ENCODE assay signal across 22 cellular contexts in genomic region chr3:169334994-169335393, GRCh38.
"Had no signal": no experiment of that assay in that cellular context is flagged by ENCODE, and none has a peak within 500 bp of the region (broad histone marks: within the 10 kb centered on the region; RNA-seq: fewer than 3 reads in every experiment).

No MANE protein-coding gene starts in this region.

- H3K4me1 ChIP-seq: breast epithelium, left ventricle myocardium inferior, thyroid gland had no signal

- H3K4me3 ChIP-seq: breast epithelium, esophagus muscularis mucosa, left ventricle myocardium inferior, ovary, sigmoid colon, thyroid gland had no signal

- FAIRE-seq: keratinocyte had no signal

- DNase-seq: activated B cell treated with CpG ODN at 0.5 μM for 24 hours; activated CD4-positive, alpha-beta memory T cell treated with anti-CD3 and anti-CD28 coated beads, Interleukin-2, amount 10 ng/mL, durations not matched to agents 7 days and 5 days; activated CD4-positive, alpha-beta T cell treated with anti-CD3 and anti-CD28 coated beads for 48 hours; activated CD8-positive, alpha-beta memory T cell treated with anti-CD3 and anti-CD28 coated beads, Interleukin-2, amount 10 ng/mL, durations not matched to agents 7 days and 5 days; activated naive CD4-positive, alpha-beta T cell treated with anti-CD3 and anti-CD28 coated beads for 36 hours; activated T-cell treated with anti-CD3 and anti-CD28 coated beads, Interleukin-2, amount 50 U/mL, for 24 hours; anterior cingulate cortex; cerebellar nuclear complex; cortex of kidney; effector CD4-positive, alpha-beta T cell; foreskin fibroblast; hippocampal formation; left ventricle myocardium inferior; naive B cell; ovary; sigmoid colon; stimulated activated CD4-positive, alpha-beta T cell treated with anti-CD3 and anti-CD28 coated beads, Interleukin-4, amount 100 ng/mL, for 24 hours; thyroid gland had no signal

- H3K27me3 ChIP-seq: breast epithelium, esophagus muscularis mucosa, ovary, sigmoid colon, thyroid gland had no signal

- H3K27ac ChIP-seq: breast epithelium, esophagus muscularis mucosa, left ventricle myocardium inferior, ovary, sigmoid colon, thyroid gland had no signal

- ATAC-seq: activated CD8-positive, alpha-beta memory T cell treated with anti-CD3 and anti-CD28 coated beads, Interleukin-2, amount 10 ng/mL, durations not matched to agents 7 days and 5 days; stimulated activated effector memory CD8-positive, alpha-beta T cell treated with anti-CD3 and anti-CD28 coated beads, Interleukin-12 subunit alpha, Interleukin-12 subunit beta, amount 100 ng/mL, for 72 hours had no signal

- H3K4me3 Mint-ChIP-seq: activated B cell treated with CpG ODN at 0.5 μM for 24 hours; activated CD4-positive, alpha-beta memory T cell treated with anti-CD3 and anti-CD28 coated beads, Interleukin-2, amount 10 ng/mL, durations not matched to agents 7 days and 5 days; activated CD8-positive, alpha-beta memory T cell treated with anti-CD3 and anti-CD28 coated beads, Interleukin-2, amount 10 ng/mL, durations not matched to agents 7 days and 5 days; activated naive CD4-positive, alpha-beta T cell treated with anti-CD3 and anti-CD28 coated beads for 36 hours; activated T-cell treated with anti-CD3 and anti-CD28 coated beads, Interleukin-2, amount 50 U/mL, for 24 hours; naive B cell; stimulated activated effector memory CD8-positive, alpha-beta T cell treated with anti-CD3 and anti-CD28 coated beads, Interleukin-12 subunit alpha, Interleukin-12 subunit beta, amount 100 ng/mL, for 72 hours had no signal

- H3K36me3 Mint-ChIP-seq: activated CD8-positive, alpha-beta memory T cell treated with anti-CD3 and anti-CD28 coated beads, Interleukin-2, amount 10 ng/mL, durations not matched to agents 7 days and 5 days; naive B cell; stimulated activated effector memory CD8-positive, alpha-beta T cell treated with anti-CD3 and anti-CD28 coated beads, Interleukin-12 subunit alpha, Interleukin-12 subunit beta, amount 100 ng/mL, for 72 hours had no signal

- H3K27ac Mint-ChIP-seq: activated B cell treated with CpG ODN at 0.5 μM for 24 hours; activated CD4-positive, alpha-beta memory T cell treated with anti-CD3 and anti-CD28 coated beads, Interleukin-2, amount 10 ng/mL, durations not matched to agents 7 days and 5 days; activated CD8-positive, alpha-beta memory T cell treated with anti-CD3 and anti-CD28 coated beads, Interleukin-2, amount 10 ng/mL, durations not matched to agents 7 days and 5 days; activated naive CD4-positive, alpha-beta T cell treated with anti-CD3 and anti-CD28 coated beads for 36 hours; activated T-cell treated with anti-CD3 and anti-CD28 coated beads, Interleukin-2, amount 50 U/mL, for 24 hours; naive B cell; stimulated activated effector memory CD8-positive, alpha-beta T cell treated with anti-CD3 and anti-CD28 coated beads, Interleukin-12 subunit alpha, Interleukin-12 subunit beta, amount 100 ng/mL, for 72 hours had no signal

- H3K4me1 Mint-ChIP-seq: activated B cell treated with CpG ODN at 0.5 μM for 24 hours; activated CD4-positive, alpha-beta memory T cell treated with anti-CD3 and anti-CD28 coated beads, Interleukin-2, amount 10 ng/mL, durations not matched to agents 7 days and 5 days; activated CD8-positive, alpha-beta memory T cell treated with anti-CD3 and anti-CD28 coated beads, Interleukin-2, amount 10 ng/mL, durations not matched to agents 7 days and 5 days; naive B cell; stimulated activated effector memory CD8-positive, alpha-beta T cell treated with anti-CD3 and anti-CD28 coated beads, Interleukin-12 subunit alpha, Interleukin-12 subunit beta, amount 100 ng/mL, for 72 hours had no signal

- H3K9me3 ChIP-seq: breast epithelium, esophagus muscularis mucosa, left ventricle myocardium inferior, ovary, sigmoid colon, thyroid gland had no signal

- H3K27me3 Mint-ChIP-seq: activated B cell treated with CpG ODN at 0.5 μM for 24 hours; activated CD4-positive, alpha-beta memory T cell treated with anti-CD3 and anti-CD28 coated beads, Interleukin-2, amount 10 ng/mL, durations not matched to agents 7 days and 5 days; activated CD8-positive, alpha-beta memory T cell treated with anti-CD3 and anti-CD28 coated beads, Interleukin-2, amount 10 ng/mL, durations not matched to agents 7 days and 5 days; activated T-cell treated with anti-CD3 and anti-CD28 coated beads, Interleukin-2, amount 50 U/mL, for 24 hours; naive B cell had no signal

- H3K36me3 ChIP-seq: breast epithelium, esophagus muscularis mucosa, left ventricle myocardium inferior, ovary, sigmoid colon, thyroid gland had no signal

- H3K9me3 Mint-ChIP-seq: activated B cell treated with CpG ODN at 0.5 μM for 24 hours; activated CD4-positive, alpha-beta memory T cell treated with anti-CD3 and anti-CD28 coated beads, Interleukin-2, amount 10 ng/mL, durations not matched to agents 7 days and 5 days; activated naive CD4-positive, alpha-beta T cell treated with anti-CD3 and anti-CD28 coated beads for 36 hours; activated T-cell treated with anti-CD3 and anti-CD28 coated beads, Interleukin-2, amount 50 U/mL, for 24 hours; naive B cell; stimulated activated effector memory CD8-positive, alpha-beta T cell treated with anti-CD3 and anti-CD28 coated beads, Interleukin-12 subunit alpha, Interleukin-12 subunit beta, amount 100 ng/mL, for 72 hours had no signal
